ENCODE assay signal across 8 cellular contexts in the genomic region with DNA sequence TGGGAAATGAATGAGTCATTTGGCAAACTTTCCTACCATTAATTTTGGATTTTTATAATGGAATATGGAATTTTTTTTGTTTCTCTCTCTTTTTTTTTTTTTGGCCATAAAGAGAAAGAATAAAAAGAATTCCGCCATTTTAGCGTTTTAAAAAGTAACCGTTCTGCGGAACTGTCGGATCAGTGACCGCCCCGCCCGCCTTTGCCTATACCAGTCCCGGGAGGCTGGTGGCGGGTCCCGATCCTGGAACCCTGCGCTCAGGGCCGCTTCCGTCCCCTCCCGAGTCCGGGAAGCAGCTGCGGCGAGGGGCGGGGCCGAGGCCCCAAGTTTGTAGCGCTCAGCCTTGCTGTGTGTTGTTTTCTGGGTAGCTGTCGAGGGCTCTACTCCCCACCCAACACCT. TPM values are rescaled to one million over a fixed set of nuclear protein-coding genes. Genes with fewer than 3 reads are reported as not detected.
DNase-seq lines count a peak whose midpoint lies in the region; TF ChIP-seq lines count a peak whose summit lies in the region.
"Had no signal": no experiment of that assay in that cellular context is flagged by ENCODE, and none has a peak within 500 bp of the region (broad histone marks: within the 10 kb centered on the region; RNA-seq: fewer than 3 reads in every experiment).

No MANE protein-coding gene starts in this region.

- H3K9ac ChIP-seq in iPS-15b (ENCODE audit: low read depth, low read length), result no peak overlapping the region

- H3K36me3 ChIP-seq in HEK293 (ENCODE audit: control insufficient read depth in 2 of 2, insufficient read depth in 1 of 2, low read length in 2 of 2) (no peaks in the 10 kb centered on the region), iPS-15b (ENCODE audit: control insufficient read depth, insufficient read depth, low read length) (no peaks in the 10 kb centered on the region), spleen (no peaks in the 10 kb centered on the region)

- no peak overlapping the region for H3K27ac Mint-ChIP-seq in activated T-helper 2 cell treated with anti-CD3 and anti-CD28 coated beads, Interferon-gamma antibody, Interleukin-2, Interleukin-4, amounts not matched to agents 10 μg/mL and 5 μg/mL and 100 μg/mL, durations not matched to agents 14 hours and 24 hours and 36 hours

- no peak for TF ChIP-seq CTCF in HEK293 (tag by site-specific recombination; IDR thresholded peaks at IDR 0.05)
- TF ChIP-seq CTCF in spleen (IDR thresholded peaks at IDR 0.05 in 8 of 11, conservative IDR thresholded peaks at IDR 0.05 in 3 of 11), result no peak

- H3K4me1 ChIP-seq in HEK293 (ENCODE audit: control insufficient read depth, insufficient read depth, low read length) (no peaks in the 10 kb centered on the region), iPS-15b (ENCODE audit: control insufficient read depth, insufficient read depth, low read length) (no peaks in the 10 kb centered on the region), spleen (peaks cover 4 to 20% (median 17%) of the 10 kb centered on the region in 6 donors)

- DNase-seq in activated T-helper 2 cell treated with anti-CD3 and anti-CD28 coated beads, Interferon-gamma antibody, Interleukin-2, Interleukin-4, amounts not matched to agents 10 μg/mL and 5 μg/mL and 100 μg/mL, durations not matched to agents 14 hours and 24 hours and 36 hours (ENCODE audit: low spot score), result no peak
- peak; percentile 79 for DNase-seq in spleen
- DNase-seq in GDM1 (lab: John Stamatoyannopoulos, UW), result no peak
- no peak for DNase-seq in NCI-H82 (lab: John Stamatoyannopoulos, UW)
- no peak for DNase-seq in NCI-H1417 treated with DMSO at 0.1 percent for 48 hours (lab: John Stamatoyannopoulos, UW)

- no peaks in the 10 kb centered on the region for H3K9me3 ChIP-seq in HEK293 (ENCODE audit: control insufficient read depth, insufficient read depth, low read depth, low read length)
- H3K9me3 ChIP-seq in iPS-15b (ENCODE audit: control insufficient read depth, insufficient read depth, low read length), result no peaks in the 10 kb centered on the region
- no peaks in the 10 kb centered on the region for H3K9me3 ChIP-seq in spleen

- H3K4me3 Mint-ChIP-seq in activated T-helper 2 cell treated with anti-CD3 and anti-CD28 coated beads, Interferon-gamma antibody, Interleukin-2, Interleukin-4, amounts not matched to agents 10 μg/mL and 5 μg/mL and 100 μg/mL, durations not matched to agents 14 hours and 24 hours and 36 hours (ENCODE audit: low read depth), result peak overlapping the region; percentile 61

- peaks cover 6% of the 10 kb centered on the region for H3K4me1 Mint-ChIP-seq in activated T-helper 2 cell treated with anti-CD3 and anti-CD28 coated beads, Interferon-gamma antibody, Interleukin-2, Interleukin-4, amounts not matched to agents 10 μg/mL and 5 μg/mL and 100 μg/mL, durations not matched to agents 14 hours and 24 hours and 36 hours (ENCODE audit: low read depth)

- peak overlapping the region; percentile 61 for H3K4me3 ChIP-seq in HEK293 (ENCODE audit: low read depth, low read length)
- H3K4me3 ChIP-seq in iPS-15b (ENCODE audit: low read depth, low read length), result peak overlapping the region; percentile 59
- H3K4me3 ChIP-seq in spleen, result peak overlapping the region; percentile 64 to 89 (median 68)

- CTCF ChIA-PET in HEK293 (lab: Yijun Ruan, JAX), result interaction anchor here (0.6 kb wide), 1 partner anchor 181 kb away, joined by 4 read pairs; no protein-coding TSS in a partner anchor

- intact Hi-C loops in activated T-helper 2 cell treated with anti-CD3 and anti-CD28 coated beads, Interferon-gamma antibody, Interleukin-2, Interleukin-4, amounts not matched to agents 10 μg/mL and 5 μg/mL and 100 μg/mL, durations not matched to agents 14 hours and 24 hours and 36 hours (cut with micrococcal nuclease), result no loop called here
- intact Hi-C loops in spleen (cut with DNase I; ENCODE audit: low total_unique reads), result no loop called here

- no peaks in the 10 kb centered on the region for H3K9me3 Mint-ChIP-seq in activated T-helper 2 cell treated with anti-CD3 and anti-CD28 coated beads, Interferon-gamma antibody, Interleukin-2, Interleukin-4, amounts not matched to agents 10 μg/mL and 5 μg/mL and 100 μg/mL, durations not matched to agents 14 hours and 24 hours and 36 hours

- peaks cover 41% of the 10 kb centered on the region for H3K27me3 Mint-ChIP-seq in activated T-helper 2 cell treated with anti-CD3 and anti-CD28 coated beads, Interferon-gamma antibody, Interleukin-2, Interleukin-4, amounts not matched to agents 10 μg/mL and 5 μg/mL and 100 μg/mL, durations not matched to agents 14 hours and 24 hours and 36 hours (ENCODE audit: low read depth)

- no peaks in the 10 kb centered on the region for H3K36me3 Mint-ChIP-seq in activated T-helper 2 cell treated with anti-CD3 and anti-CD28 coated beads, Interferon-gamma antibody, Interleukin-2, Interleukin-4, amounts not matched to agents 10 μg/mL and 5 μg/mL and 100 μg/mL, durations not matched to agents 14 hours and 24 hours and 36 hours (ENCODE audit: low read depth)

- H3K27me3 ChIP-seq in iPS-15b (ENCODE audit: control insufficient read depth, insufficient read depth, low read length), result peaks cover 26% of the 10 kb centered on the region
- peaks cover 0 to 47% (median 20%) of the 10 kb centered on the region in 7 donors for H3K27me3 ChIP-seq in spleen (replicated peaks in 1 of 7)

- POLR2A ChIA-PET in HEK293 (lab: Yijun Ruan, JAX), result interaction anchor here (2.1 kb wide), 1 partner anchor 51 kb away, joined by 13 read pairs; the partner anchor contains the start of gene SRSF6

- no peak for TF ChIP-seq POLR2A in spleen (IDR thresholded peaks at IDR 0.05)

- H3K27ac ChIP-seq in HEK293 (ENCODE audit: extremely low read depth, low read depth, low read length) (no peak overlapping the region), spleen (no peak overlapping the region)

- WGBS in spleen, 5 donors, result 4 to 7% (median 5%) methylated on average over 22 of the region's 22 CpGs

TF ChIP-seq in HEK293, 187 proteins besides CTCF, POLR2A, EP300 and RAD21 (continues in another document):
- no peak for TF ChIP-seq ZNF416 (tag by site-specific recombination; IDR thresholded peaks at IDR 0.05)
- TF ChIP-seq, protein P1, sequence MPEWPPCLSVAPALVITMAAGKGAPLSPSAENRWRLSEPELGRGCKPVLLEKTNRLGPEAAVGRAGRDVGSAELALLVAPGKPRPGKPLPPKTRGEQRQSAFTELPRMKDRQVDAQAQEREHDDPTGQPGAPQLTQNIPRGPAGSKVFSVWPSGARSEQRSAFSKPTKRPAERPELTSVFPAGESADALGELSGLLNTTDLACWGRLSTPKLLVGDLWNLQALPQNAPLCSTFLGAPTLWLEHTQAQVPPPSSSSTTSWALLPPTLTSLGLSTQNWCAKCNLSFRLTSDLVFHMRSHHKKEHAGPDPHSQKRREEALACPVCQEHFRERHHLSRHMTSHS (tag by site-specific recombination; IDR thresholded peaks at IDR 0.05), result no peak
- TF ChIP-seq GLI4 (tag by site-specific recombination; IDR thresholded peaks at IDR 0.05), result no peak
- TF ChIP-seq, protein P2, sequence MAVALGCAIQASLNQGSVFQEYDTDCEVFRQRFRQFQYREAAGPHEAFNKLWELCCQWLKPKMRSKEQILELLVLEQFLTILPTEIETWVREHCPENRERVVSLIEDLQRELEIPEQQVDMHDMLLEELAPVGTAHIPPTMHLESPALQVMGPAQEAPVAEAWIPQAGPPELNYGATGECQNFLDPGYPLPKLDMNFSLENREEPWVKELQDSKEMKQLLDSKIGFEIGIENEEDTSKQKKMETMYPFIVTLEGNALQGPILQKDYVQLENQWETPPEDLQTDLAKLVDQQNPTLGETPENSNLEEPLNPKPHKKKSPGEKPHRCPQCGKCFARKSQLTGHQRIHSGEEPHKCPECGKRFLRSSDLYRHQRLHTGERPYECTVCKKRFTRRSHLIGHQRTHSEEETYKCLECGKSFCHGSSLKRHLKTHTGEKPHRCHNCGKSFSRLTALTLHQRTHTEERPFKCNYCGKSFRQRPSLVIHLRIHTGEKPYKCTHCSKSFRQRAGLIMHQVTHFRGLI (tag by site-specific recombination; IDR thresholded peaks at IDR 0.05), result no peak
- no peak for TF ChIP-seq MEIS1 (CRISPR knock-in tag; IDR thresholded peaks at IDR 0.05; ENCODE audit: borderline replicate concordance)
- TF ChIP-seq ZNF221 (tag by site-specific recombination; IDR thresholded peaks at IDR 0.05; ENCODE audit: borderline replicate concordance), result no peak
- TF ChIP-seq BCL6B (tag by site-specific recombination; IDR thresholded peaks at IDR 0.05), result no peak
- no peak for TF ChIP-seq ZNF837 (tag by site-specific recombination; IDR thresholded peaks at IDR 0.05)
- no peak for TF ChIP-seq ZNF701 (tag by site-specific recombination; IDR thresholded peaks at IDR 0.05)
- TF ChIP-seq KLF7 (tag by site-specific recombination; IDR thresholded peaks at IDR 0.05; ENCODE audit: borderline replicate concordance), result no peak
- no peak for TF ChIP-seq HOXA7 (CRISPR knock-in tag; IDR thresholded peaks at IDR 0.05; ENCODE audit: borderline replicate concordance)
- no peak for TF ChIP-seq ZNF785 (tag by site-specific recombination; IDR thresholded peaks at IDR 0.05)

RNA-seq across cellular contexts. Expression of gene L3MBTL1, which starts 0.6 kb away (rescaled TPM):
- total RNA-seq in activated T-helper 2 cell treated with anti-CD3 and anti-CD28 coated beads, Interferon-gamma antibody, Interleukin-2, Interleukin-4, amounts not matched to agents 10 μg/mL and 5 μg/mL and 100 μg/mL, durations not matched to agents 14 hours and 24 hours and 36 hours, result 10.5 and 13.8 TPM in 2 replicates
- 10 to 100 TPM; 12.1 to 19.1 (median 15.2) TPM for total RNA-seq in spleen
- 1 to 10 TPM; 3.1 to 6.8 (median 5.5) TPM for polyA plus RNA-seq in spleen
- total RNA-seq: HT1080 had no signal

RNA-seq across cellular contexts. Expression of gene SRSF6, which starts 50.4 kb away (rescaled TPM):
- 179 and 187 TPM in 2 replicates for total RNA-seq in activated T-helper 2 cell treated with anti-CD3 and anti-CD28 coated beads, Interferon-gamma antibody, Interleukin-2, Interleukin-4, amounts not matched to agents 10 μg/mL and 5 μg/mL and 100 μg/mL, durations not matched to agents 14 hours and 24 hours and 36 hours
- 100 to 1,000 TPM in 4 of 7 donors, 10 to 100 TPM in 3; 68.7 to 161 (median 123) TPM for total RNA-seq in spleen
- 100 to 1,000 TPM in 1 of 3 donors, 10 to 100 TPM in 2; 82.2 to 113 (median 83.7) TPM for polyA plus RNA-seq in spleen

RNA-seq across cellular contexts. Expression of gene SGK2, which starts 50.7 kb away (rescaled TPM):
- 0.25 and 0.32 TPM in 2 replicates for total RNA-seq in activated T-helper 2 cell treated with anti-CD3 and anti-CD28 coated beads, Interferon-gamma antibody, Interleukin-2, Interleukin-4, amounts not matched to agents 10 μg/mL and 5 μg/mL and 100 μg/mL, durations not matched to agents 14 hours and 24 hours and 36 hours
- 1 to 10 TPM in 5 of 7 donors, under 1 TPM in 2; 0.50 to 3.1 (median 1.2) TPM for total RNA-seq in spleen
- under 1 TPM; 0.54 to 0.65 (median 0.55) TPM for polyA plus RNA-seq in spleen
- total RNA-seq: HT1080 had no signal
